15 cellular contexts compared by ENCODE assay signal in the genomic region with DNA sequence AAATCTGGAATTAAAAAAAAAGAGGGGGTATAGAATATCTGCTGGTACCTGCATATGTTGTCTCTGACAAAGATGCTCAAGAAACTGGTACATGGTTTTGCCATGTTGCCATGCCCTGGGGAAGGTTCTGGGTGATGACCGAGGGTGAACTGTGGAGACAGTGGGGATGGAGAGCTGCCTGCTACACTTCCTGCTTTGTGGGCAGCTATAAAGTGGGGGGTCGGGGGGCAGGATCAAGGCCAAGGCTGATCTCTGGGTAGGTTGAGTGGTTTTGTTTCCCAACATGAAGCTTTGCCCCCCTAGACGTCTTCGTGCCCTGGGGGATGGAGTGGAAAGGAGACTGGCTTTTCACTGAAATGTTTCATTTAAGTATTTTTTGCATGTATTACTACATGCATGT.
DNase-seq lines count a peak whose midpoint lies in the region; ATAC-seq, FAIRE-seq and TF ChIP-seq lines count a peak whose summit lies in the region.
"Had no signal": no experiment of that assay in that cellular context is flagged by ENCODE, and none has a peak within 500 bp of the region (broad histone marks: within the 10 kb centered on the region; RNA-seq: fewer than 3 reads in every experiment).

No MANE protein-coding gene starts in this region.

- H3K4me3 Mint-ChIP-seq in activated naive CD8-positive, alpha-beta T cell treated with anti-CD3 and anti-CD28 coated beads, Interleukin-2, amount 10 ng/mL, durations not matched to agents 7 days and 5 days = no peak overlapping the region
- H3K4me3 Mint-ChIP-seq in activated naive CD8-positive, alpha-beta T cell treated with anti-CD3 and anti-CD28 coated beads, Interleukin-2, amount 50 U/mL, for 24 hours = no peak overlapping the region
- H3K4me3 Mint-ChIP-seq in naive thymus-derived CD8-positive, alpha-beta T cell = peak overlapping the region in 4 of 10 donors; percentile 36 to 63 (median 47)

- intact Hi-C loops in aorta (cut with DNase I) = no loop called here
- intact Hi-C loops in pancreas (cut with DNase I) = no loop called here

- 85 to 88% methylated on average over 4 of the region's 4 CpGs for WGBS in aorta, 2 donors
- WGBS in pancreas, 2 donors = 83 to 87% methylated on average over 4 of the region's 4 CpGs

- H3K4me1 Mint-ChIP-seq in activated naive CD8-positive, alpha-beta T cell treated with anti-CD3 and anti-CD28 coated beads, Interleukin-2, amount 10 ng/mL, durations not matched to agents 7 days and 5 days = peaks cover 37% of the 10 kb centered on the region
- peaks cover 64% of the 10 kb centered on the region for H3K4me1 Mint-ChIP-seq in activated naive CD8-positive, alpha-beta T cell treated with anti-CD3 and anti-CD28 coated beads, Interleukin-2, amount 50 U/mL, for 24 hours
- H3K4me1 Mint-ChIP-seq in naive thymus-derived CD8-positive, alpha-beta T cell = peaks cover 35 to 86% (median 67%) of the 10 kb centered on the region in 4 donors

- H3K27ac ChIP-seq in coronary artery (peak overlapping the region; percentile 34 to 73), aorta (ENCODE audit: low read depth in 1 of 2, low read length in 2 of 2) (no peak overlapping the region), pancreas (peak overlapping the region in 2 of 4 donors; percentile 41 to 65)

- POLR2A ChIA-PET in activated naive CD8-positive, alpha-beta T cell treated with anti-CD3 and anti-CD28 coated beads, Interleukin-2, amount 10 ng/mL, durations not matched to agents 7 days and 5 days (lab: Charles Lee) = no interaction called here
- POLR2A ChIA-PET in naive thymus-derived CD8-positive, alpha-beta T cell (lab: Charles Lee) = interaction anchor here (1.7 to 2.1 kb wide), 3 partner anchors 9 to 17 kb away, joined by 5 to 15 read pairs (median 10); no protein-coding TSS in a partner anchor

- no peak for TF ChIP-seq CTCF in coronary artery (IDR thresholded peaks at IDR 0.05)
- TF ChIP-seq CTCF in pancreas (IDR thresholded peaks at IDR 0.05) = no peak

- peaks cover 31% of the 10 kb centered on the region for H3K36me3 Mint-ChIP-seq in activated naive CD8-positive, alpha-beta T cell treated with anti-CD3 and anti-CD28 coated beads, Interleukin-2, amount 10 ng/mL, durations not matched to agents 7 days and 5 days
- peaks cover 17% of the 10 kb centered on the region for H3K36me3 Mint-ChIP-seq in activated naive CD8-positive, alpha-beta T cell treated with anti-CD3 and anti-CD28 coated beads, Interleukin-2, amount 50 U/mL, for 24 hours (ENCODE audit: low read depth)
- H3K36me3 Mint-ChIP-seq in naive thymus-derived CD8-positive, alpha-beta T cell = peaks cover 0 to 48% (median 8%) of the 10 kb centered on the region in 3 donors

- H3K4me1 ChIP-seq in aorta (ENCODE audit: control insufficient read depth in 1 of 2, insufficient read depth in 2 of 2, low read length in 2 of 2) (no peaks in the 10 kb centered on the region), pancreas (peaks cover 0 to 9% (median 0%) of the 10 kb centered on the region in 3 donors)

- no peaks in the 10 kb centered on the region for H3K9me3 ChIP-seq in aorta (ENCODE audit: control insufficient read depth, low read length)
- H3K9me3 ChIP-seq in pancreas = no peaks in the 10 kb centered on the region
- H3K9me3 ChIP-seq: thyroid gland had no signal

- H3K36me3 ChIP-seq in aorta (ENCODE audit: control insufficient read depth in 1 of 2, insufficient read depth in 2 of 2, low read length in 1 of 2) = no peaks in the 10 kb centered on the region
- H3K36me3 ChIP-seq in pancreas = no peaks in the 10 kb centered on the region
- H3K36me3 ChIP-seq: thyroid gland had no signal

- H3K4me3 ChIP-seq in coronary artery = no peak overlapping the region
- H3K4me3 ChIP-seq in aorta (ENCODE audit: low read length in 2 of 2) = no peak overlapping the region
- no peak overlapping the region for H3K4me3 ChIP-seq in pancreas
- H3K4me3 ChIP-seq: thyroid gland had no signal

- H3K27ac Mint-ChIP-seq in activated naive CD8-positive, alpha-beta T cell treated with anti-CD3 and anti-CD28 coated beads, Interleukin-2, amount 10 ng/mL, durations not matched to agents 7 days and 5 days = peak overlapping the region; percentile 22
- H3K27ac Mint-ChIP-seq in activated naive CD8-positive, alpha-beta T cell treated with anti-CD3 and anti-CD28 coated beads, Interleukin-2, amount 50 U/mL, for 24 hours = no peak overlapping the region
- H3K27ac Mint-ChIP-seq in naive thymus-derived CD8-positive, alpha-beta T cell = peak overlapping the region; percentile 27 to 88 (median 72)

- H3K27me3 ChIP-seq in aorta (ENCODE audit: control insufficient read depth in 1 of 2, insufficient read depth in 2 of 2, low read length in 1 of 2) = no peaks in the 10 kb centered on the region
- no peaks in the 10 kb centered on the region for H3K27me3 ChIP-seq in pancreas
- H3K27me3 ChIP-seq: thyroid gland had no signal

- DNase-seq in activated naive CD8-positive, alpha-beta T cell treated with anti-CD3 and anti-CD28 coated beads, Interleukin-2, amount 10 ng/mL, durations not matched to agents 7 days and 5 days = no peak
- DNase-seq in activated naive CD8-positive, alpha-beta T cell treated with anti-CD3 and anti-CD28 coated beads, Interleukin-2, amount 50 U/mL, for 24 hours = no peak
- DNase-seq in coronary artery (ENCODE audit: low spot score) (no peak), aorta (peak; percentile 41 to 52), pancreas (no peak), kidney glomerular epithelial cell (lab: John Stamatoyannopoulos, UW) (no peak), NCI-H526 (lab: John Stamatoyannopoulos, UW) (no peak)
- DNase-seq in naive thymus-derived CD8-positive, alpha-beta T cell = no peak
- DNase-seq: activated naive CD4-positive, alpha-beta T cell; DMS53; NCI-H1105 treated with DMSO at 0.1 percent for 48 hours; NCI-H446; T-helper 2 cell had no signal

- no peaks in the 10 kb centered on the region for H3K27me3 Mint-ChIP-seq in activated naive CD8-positive, alpha-beta T cell treated with anti-CD3 and anti-CD28 coated beads, Interleukin-2, amount 10 ng/mL, durations not matched to agents 7 days and 5 days
- H3K27me3 Mint-ChIP-seq in activated naive CD8-positive, alpha-beta T cell treated with anti-CD3 and anti-CD28 coated beads, Interleukin-2, amount 50 U/mL, for 24 hours = no peaks in the 10 kb centered on the region
- no peaks in the 10 kb centered on the region for H3K27me3 Mint-ChIP-seq in naive thymus-derived CD8-positive, alpha-beta T cell

- no peak for ATAC-seq in activated naive CD8-positive, alpha-beta T cell treated with anti-CD3 and anti-CD28 coated beads, Interleukin-2, amount 10 ng/mL, durations not matched to agents 7 days and 5 days (ENCODE audit: low read depth)
- ATAC-seq in activated naive CD8-positive, alpha-beta T cell treated with anti-CD3 and anti-CD28 coated beads, Interleukin-2, amount 50 U/mL, for 24 hours = no peak
- ATAC-seq in naive thymus-derived CD8-positive, alpha-beta T cell = no peak
- ATAC-seq in aorta (ENCODE audit: low FRiP score) = no peak
- no peak for ATAC-seq in pancreas

- no peak for FAIRE-seq in pancreas (lab: Jason Lieb, UNC)
- FAIRE-seq: RCC 7860 had no signal

- H3K9me3 Mint-ChIP-seq in activated naive CD8-positive, alpha-beta T cell treated with anti-CD3 and anti-CD28 coated beads, Interleukin-2, amount 10 ng/mL, durations not matched to agents 7 days and 5 days = no peaks in the 10 kb centered on the region
- H3K9me3 Mint-ChIP-seq in activated naive CD8-positive, alpha-beta T cell treated with anti-CD3 and anti-CD28 coated beads, Interleukin-2, amount 50 U/mL, for 24 hours = no peaks in the 10 kb centered on the region
- no peaks in the 10 kb centered on the region for H3K9me3 Mint-ChIP-seq in naive thymus-derived CD8-positive, alpha-beta T cell

Comparison
In these comparisons a context has a peak if more than half of its experiments do, and no peak if none do; other contexts are left out.
1. DNase-seq: peak in aorta (2 of 2); none in activated naive CD8-positive, alpha-beta T cell treated with anti-CD3 and anti-CD28 coated beads, Interleukin-2, amount 10 ng/mL, durations not matched to agents 7 days and 5 days (single experiment), activated naive CD8-positive, alpha-beta T cell treated with anti-CD3 and anti-CD28 coated beads, Interleukin-2, amount 50 U/mL, for 24 hours (single experiment), coronary artery (single experiment), naive thymus-derived CD8-positive, alpha-beta T cell (0 of 10), pancreas (0 of 6), kidney glomerular epithelial cell (single experiment) and NCI-H526 (0 of 2).
2. H3K27ac ChIP-seq: peak in coronary artery (2 of 2); none in aorta (0 of 2).